Comparison of ENCODE assay signal across 18 cellular contexts in the genomic region with DNA sequence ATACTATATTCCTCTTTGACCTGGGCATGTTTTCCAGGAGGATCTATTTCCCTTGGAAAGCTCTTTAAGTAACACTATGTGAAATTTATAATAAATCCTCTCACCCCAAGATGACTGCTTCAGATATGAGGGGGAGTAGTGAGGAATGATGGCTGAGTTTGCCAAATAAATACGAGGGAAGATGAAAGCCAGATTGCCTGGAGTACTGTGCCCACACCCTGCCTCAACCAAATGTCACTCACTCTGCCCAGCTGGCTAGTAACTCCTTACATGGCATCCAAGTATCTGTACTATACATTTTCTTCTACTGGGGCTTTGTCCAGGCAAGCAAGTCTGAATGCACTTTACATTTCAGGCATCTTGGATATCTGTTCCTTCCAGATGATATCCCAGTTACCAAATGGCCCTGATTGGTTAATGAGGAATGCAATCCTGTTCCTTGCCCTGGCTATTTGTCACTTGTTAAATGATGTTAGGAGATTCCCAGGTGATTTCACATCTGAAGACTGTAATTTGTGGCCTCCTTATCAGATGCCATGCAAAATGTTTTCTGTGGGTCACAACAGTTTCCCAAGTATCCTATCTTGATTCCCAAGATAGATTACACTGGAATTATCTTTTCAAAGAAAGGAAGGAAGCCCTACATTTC.
DNase-seq lines count a peak whose midpoint lies in the region; ATAC-seq, FAIRE-seq and TF ChIP-seq lines count a peak whose summit lies in the region.
"Had no signal": no experiment of that assay in that cellular context is flagged by ENCODE, and none has a peak within 500 bp of the region (broad histone marks: within the 10 kb centered on the region; RNA-seq: fewer than 3 reads in every experiment).

No MANE protein-coding gene starts in this region.

- no peak for FAIRE-seq in RCC 7860 (lab: Jason Lieb, UNC)

- WGBS in esophagus squamous epithelium, 2 donors = 7 to 24% methylated on average over 1 of the region's 1 CpG
- 17 to 47% (median 20%) methylated on average over 1 of the region's 1 CpG for WGBS in psoas muscle, 3 donors

- H3K4me2 ChIP-seq in parathyroid adenoma (ENCODE audit: low read length) = no peak overlapping the region

- no peak for TF ChIP-seq CTCF in esophagus squamous epithelium (IDR thresholded peaks at IDR 0.05)
- no peak for TF ChIP-seq CTCF in parathyroid adenoma (IDR thresholded peaks at IDR 0.05)
- no peak for TF ChIP-seq CTCF in psoas muscle (IDR thresholded peaks at IDR 0.05)

- intact Hi-C loops in esophagus squamous epithelium (cut with DNase I) = no loop called here
- intact Hi-C loops in psoas muscle (cut with DNase I) = no loop called here

- H3K4me3 ChIP-seq in esophagus squamous epithelium = no peak overlapping the region
- no peak overlapping the region for H3K4me3 ChIP-seq in parathyroid adenoma (ENCODE audit: low read depth, low read length)
- H3K4me3 ChIP-seq in psoas muscle = no peak overlapping the region
- H3K4me3 ChIP-seq: thyroid gland had no signal

- TF ChIP-seq POLR2A in esophagus squamous epithelium (IDR thresholded peaks at IDR 0.05) = no peak

- no peaks in the 10 kb centered on the region for H3K79me2 ChIP-seq in parathyroid adenoma

- peaks cover 5 to 46% (median 17%) of the 10 kb centered on the region in 3 donors for H3K4me1 ChIP-seq in esophagus squamous epithelium
- H3K4me1 ChIP-seq in parathyroid adenoma = peaks cover 17% of the 10 kb centered on the region
- peaks cover 30% of the 10 kb centered on the region for H3K4me1 ChIP-seq in psoas muscle

- H3K9ac ChIP-seq in parathyroid adenoma = no peak overlapping the region

- peak overlapping the region in 3 of 4 donors; percentile 21 to 40 (median 22) for H3K27ac ChIP-seq in esophagus squamous epithelium
- H3K27ac ChIP-seq in parathyroid adenoma = no peak overlapping the region
- no peak overlapping the region for H3K27ac ChIP-seq in psoas muscle
- H3K27ac ChIP-seq: thyroid gland had no signal

- peak; percentile 52 for DNase-seq in DMS 273 (lab: John Stamatoyannopoulos, UW; ENCODE audit: unreplicated experiment)
- peak; percentile 84 for DNase-seq in NCI-H2171 treated with DMSO at 0.1 percent for 48 hours (lab: John Stamatoyannopoulos, UW)
- DNase-seq in esophagus squamous epithelium (lab: John Stamatoyannopoulos, UW) = no peak
- DNase-seq in glomerular visceral epithelial cell (ENCODE audit: extremely low spot score) = no peak
- DNase-seq in psoas muscle = no peak
- no peak for DNase-seq in RCC 7860 (ENCODE audit: low spot score)
- DNase-seq: activated CD4-positive, alpha-beta T cell treated with anti-CD3 and anti-CD28 coated beads, Interleukin-2, amount 10 ng/mL, durations not matched to agents 24 days and 14 days; activated CD8-positive, alpha-beta memory T cell treated with anti-CD3 and anti-CD28 coated beads, Interleukin-2, amount 50 U/mL, for 4 hours; activated effector memory CD4-positive, alpha-beta T cell treated with anti-CD3 and anti-CD28 coated beads, Interleukin-2, amount 50 U/mL, for 16 hours; activated naive CD8-positive, alpha-beta T cell treated with anti-CD3 and anti-CD28 coated beads, Interleukin-2, amount 50 U/mL, for 24 hours; H9; hypothalamus; nephron progenitor cell; Right ventricle myocardium superior; stimulated activated naive B cell treated with anti-CD40 and anti-IgM and Interleukin-4, amounts not matched to agents 10 μg/mL and 1 μg/mL and 100 μg/mL, for 72 hours; thyroid gland had no signal

- H3K9me3 ChIP-seq in esophagus squamous epithelium (no peaks in the 10 kb centered on the region), parathyroid adenoma (ENCODE audit: control insufficient read depth, low read length) (no peaks in the 10 kb centered on the region), psoas muscle (no peaks in the 10 kb centered on the region)
- H3K9me3 ChIP-seq: thyroid gland had no signal

- peak overlapping the region; percentile 10 for H2AFZ ChIP-seq in parathyroid adenoma

- H3K36me3 ChIP-seq in esophagus squamous epithelium (peaks cover 0 to 27% (median 0%) of the 10 kb centered on the region in 3 donors), parathyroid adenoma (ENCODE audit: control insufficient read depth, insufficient read depth, low read length) (no peaks in the 10 kb centered on the region), psoas muscle (ENCODE audit: insufficient read depth in 1 of 2, low read depth in 1 of 2) (no peaks in the 10 kb centered on the region)
- H3K36me3 ChIP-seq: thyroid gland had no signal

- no peaks in the 10 kb centered on the region for H3K27me3 ChIP-seq in esophagus squamous epithelium
- no peaks in the 10 kb centered on the region for H3K27me3 ChIP-seq in parathyroid adenoma (ENCODE audit: control insufficient read depth, insufficient read depth, low read length)
- no peaks in the 10 kb centered on the region for H3K27me3 ChIP-seq in psoas muscle (ENCODE audit: insufficient read depth in 3 of 3, low read length in 2 of 3)
- H3K27me3 ChIP-seq: thyroid gland had no signal

- ATAC-seq in HG03135 (IDR thresholded peaks at IDR 0.05; ENCODE audit: unreplicated experiment) (no peak), psoas muscle (no peak)

Comparison
In these comparisons a context has a peak if more than half of its experiments do, and no peak if none do; other contexts are left out.
1. DNase-seq: peak in DMS 273 (single experiment) and NCI-H2171 treated with DMSO at 0.1 percent for 48 hours (single experiment); none in esophagus squamous epithelium (single experiment), glomerular visceral epithelial cell (single experiment), psoas muscle (0 of 2) and RCC 7860 (single experiment).
2. H3K27ac ChIP-seq: peak in esophagus squamous epithelium (3 of 4); none in parathyroid adenoma (single experiment) and psoas muscle (single experiment).